Comparison of ENCODE assay signal across 1 cellular context in genomic region chr6:84469144-84469543, GRCh38.
TF ChIP-seq lines count a peak whose summit lies in the region.

No MANE protein-coding gene starts in this region.

TF ChIP-seq in GM12878, 131 proteins besides CTCF, POLR2A, EP300 and RAD21 (continued from another document):
- TF ChIP-seq SRF (IDR thresholded peaks at IDR 0.05; ENCODE audit: low read depth in 2 of 2, low read length in 2 of 2) (no peak), SMC3 (IDR thresholded peaks at IDR 0.05; ENCODE audit: borderline replicate concordance, low read length) (no peak), SIN3A (IDR thresholded peaks at IDR 0.05; ENCODE audit: low read depth, low read length) (no peak), HDGF (IDR thresholded peaks at IDR 0.05) (no peak)
